13 cellular contexts compared by ENCODE assay signal in the genomic region with DNA sequence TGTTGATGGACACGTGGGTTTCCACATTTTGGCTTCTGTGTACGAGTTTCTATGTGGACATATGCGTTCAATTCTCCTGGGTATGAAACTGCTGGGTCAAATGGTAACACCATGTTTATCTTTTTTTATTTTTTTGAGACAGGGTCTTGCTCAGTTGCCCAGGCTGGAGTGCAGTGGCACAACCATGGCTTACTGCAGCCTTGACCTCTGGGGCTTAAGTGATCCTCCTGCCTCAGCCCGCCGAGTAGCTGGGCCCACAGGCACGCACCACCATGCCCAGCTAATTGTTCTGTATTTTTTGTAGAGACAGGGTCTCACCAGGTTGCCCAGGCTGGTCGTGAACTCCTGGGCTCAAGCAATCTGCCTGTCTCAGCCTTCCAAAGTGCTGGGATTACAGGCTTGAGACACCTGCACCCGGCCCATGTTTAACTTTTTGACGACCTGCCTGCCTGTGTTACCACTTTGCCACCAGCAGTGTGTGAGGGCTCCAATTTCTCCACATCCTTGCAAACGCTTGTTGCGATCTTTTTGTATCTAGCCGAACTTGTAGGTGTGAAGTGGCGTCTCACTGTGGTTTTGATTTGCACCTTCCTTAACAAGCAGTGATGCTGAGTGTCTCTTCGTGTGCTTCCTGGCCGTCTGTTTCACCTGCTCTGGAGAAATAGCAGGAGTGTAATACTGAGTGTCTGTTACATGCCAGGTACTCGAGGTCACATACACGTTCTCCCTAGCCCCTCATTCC.
"Had no signal": no experiment of that assay in that cellular context is flagged by ENCODE, and none has a peak within 500 bp of the region (broad histone marks: within the 10 kb centered on the region; RNA-seq: fewer than 3 reads in every experiment).

No MANE protein-coding gene starts in this region.

- H3K4me1 ChIP-seq: lower lobe of right lung had no signal

- H3K27ac Mint-ChIP-seq: nephron had no signal

- ATAC-seq: lower lobe of right lung had no signal

- H3K27me3 ChIP-seq: transverse colon had no signal

- H3K27ac ChIP-seq: coronary artery, epithelial cell of prostate, lower lobe of right lung had no signal

- H3K9me3 ChIP-seq: lower lobe of right lung, transverse colon had no signal

- DNase-seq: activated CD4-positive, alpha-beta T cell treated with anti-CD3 and anti-CD28 coated beads, Interleukin-2, amount 50 U/mL, for 1 hour; activated gamma-delta T cell; caudate nucleus; effector CD8-positive, alpha-beta T cell; hypothalamus; lower lobe of right lung; stimulated activated CD4-positive, alpha-beta T cell treated with anti-CD3 and anti-CD28 coated beads, Interleukin-15, amount 100 ng/mL, for 24 hours; stimulated activated CD4-positive, alpha-beta T cell treated with anti-CD3 and anti-CD28 coated beads, Interleukin-4, amount 100 ng/mL, for 4 hours; T-helper 2 cell; transverse colon had no signal

- H3K4me1 Mint-ChIP-seq: nephron had no signal

- H3K4me3 Mint-ChIP-seq: nephron had no signal

- H3K4me3 ChIP-seq: coronary artery, lower lobe of right lung, transverse colon had no signal
